Comparison of ENCODE assay signal across 10 cellular contexts in the genomic region with DNA sequence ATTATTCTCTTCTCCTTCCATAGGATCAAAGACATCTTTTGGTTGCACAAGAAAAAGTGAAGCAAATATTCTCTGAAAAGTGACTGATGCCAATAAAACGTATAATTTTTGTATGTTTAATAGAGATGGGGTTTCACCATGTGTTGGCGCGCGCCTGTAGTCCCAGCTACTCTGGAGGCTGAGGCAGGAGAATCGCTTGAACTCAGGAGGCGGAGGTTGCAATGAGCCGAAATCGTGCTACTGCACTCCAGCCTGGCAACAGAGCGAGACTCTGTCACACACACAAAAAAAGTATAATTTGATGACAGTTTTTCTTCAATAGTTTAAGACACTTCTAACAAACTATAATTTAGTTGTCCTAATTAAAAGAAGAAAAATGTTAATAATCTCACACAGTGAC. TPM values are rescaled to one million over a fixed set of nuclear protein-coding genes. Genes with fewer than 3 reads are reported as not detected.
"Had no signal": no experiment of that assay in that cellular context is flagged by ENCODE, and none has a peak within 500 bp of the region (broad histone marks: within the 10 kb centered on the region; RNA-seq: fewer than 3 reads in every experiment).

No MANE protein-coding gene starts in this region.

- H3K4me3 ChIP-seq: GM23248, GM23338, HAP-1 had no signal

- DNase-seq: GM23248, GOT3, H7, H9, HCEC 1CT, HFFc6 had no signal

- H3K27ac ChIP-seq: GM23248 had no signal

- H3K4me3 Mint-ChIP-seq: GM23338, H9, HFFc6 had no signal

- ATAC-seq: GM23338, HCT116 had no signal

- H3K27ac Mint-ChIP-seq: GM23338, H9, HFFc6 had no signal

- H3K36me3 ChIP-seq: HAP-1 had no signal

- H3K9me3 Mint-ChIP-seq: GM23338, H9, HFFc6 had no signal

RNA-seq across cellular contexts. Expression of gene CA14, which starts 45.5 kb away (rescaled TPM):
- total RNA-seq: GM23248, H4, HFFc6 had no signal
